In the genomic region with DNA sequence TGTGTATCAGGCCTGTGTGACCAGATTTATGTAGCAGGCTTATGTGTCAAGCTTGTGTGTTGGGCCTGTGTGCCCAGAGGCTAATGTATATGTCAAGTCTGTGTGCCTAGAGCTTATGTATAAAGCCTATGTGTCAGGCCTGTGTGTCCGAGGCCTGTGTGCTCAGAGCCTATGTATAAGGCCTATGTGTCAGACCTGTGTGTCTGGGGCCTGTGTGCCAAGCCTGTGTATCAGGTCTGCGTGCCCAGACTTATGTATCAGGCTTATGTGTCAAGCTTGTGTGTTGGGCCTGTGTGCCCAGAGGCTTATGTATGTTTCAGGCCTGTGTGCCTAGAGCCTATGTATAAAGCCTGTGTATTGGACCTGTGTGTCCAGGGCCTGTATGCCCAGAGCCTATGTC, we compare ENCODE assay signal across 19 cellular contexts.
A peak's percentile ranks its signal among the peaks of the same experiment; 100 is the strongest.
DNase-seq lines count a peak whose midpoint lies in the region; ATAC-seq and TF ChIP-seq lines count a peak whose summit lies in the region.
"Had no signal": no experiment of that assay in that cellular context is flagged by ENCODE, and none has a peak within 500 bp of the region (broad histone marks: within the 10 kb centered on the region; RNA-seq: fewer than 3 reads in every experiment).

No MANE protein-coding gene starts in this region.

- no peak for TF ChIP-seq CTCF in hepatocyte (IDR thresholded peaks at IDR 0.05; ENCODE audit: poor library complexity)

- no peak overlapping the region for H3K27ac Mint-ChIP-seq in stimulated activated naive CD8-positive, alpha-beta T cell treated with anti-CD3 and anti-CD28 coated beads, Interleukin-15, amount 100 ng/mL, for 72 hours
- no peak overlapping the region for H3K27ac Mint-ChIP-seq in stimulated activated effector memory CD8-positive, alpha-beta T cell treated with anti-CD3 and anti-CD28 coated beads, Interleukin-12 subunit alpha, Interleukin-12 subunit beta, amount 100 ng/mL, for 72 hours
- H3K27ac Mint-ChIP-seq: CD4-positive, alpha-beta memory T cell had no signal

- DNase-seq in stimulated activated naive CD8-positive, alpha-beta T cell treated with anti-CD3 and anti-CD28 coated beads, Interleukin-15, amount 100 ng/mL, for 72 hours, result no peak
- no peak for DNase-seq in stimulated activated naive CD8-positive, alpha-beta T cell treated with anti-CD3 and anti-CD28 coated beads, Interleukin-15, Interleukin-2, amounts not matched to agents 100 U/mL and 50 U/mL, for 24 hours
- DNase-seq in hepatocyte (ENCODE audit: low spot score) (no peak), T-helper 1 cell (no peak), activated T-cell treated with anti-CD3 and anti-CD28 coated beads for 4 hours (no peak), NCI-H524 treated with DMSO at 0.1 percent for 48 hours (lab: John Stamatoyannopoulos, UW) (no peak)
- DNase-seq in stimulated activated effector memory CD8-positive, alpha-beta T cell treated with anti-CD3 and anti-CD28 coated beads, Interleukin-12 subunit alpha, Interleukin-12 subunit beta, amount 100 ng/mL, for 72 hours (ENCODE audit: low spot score in 2 of 2), result no peak
- DNase-seq in activated naive CD4-positive, alpha-beta T cell treated with anti-CD3 and anti-CD28 coated beads, Interleukin-2, amount 50 U/mL, for 16 hours, result no peak
- DNase-seq: 8988T; CD4-positive, alpha-beta memory T cell; Karpas-422; MV-4-11; NCI-H1694; NCI-H2171; NCI-H524; NCI-H82; OCI-M1 had no signal

- H4K20me1 ChIP-seq in hepatocyte (ENCODE audit: insufficient read depth, poor library complexity, severe bottlenecking), result no peaks in the 10 kb centered on the region
- H4K20me1 ChIP-seq: BLaER1 treated with 17β-estradiol and CSF1 and Interleukin-3, amounts not matched to agents 10 nM and 100 nM had no signal

- no peak overlapping the region for H3K4me3 Mint-ChIP-seq in stimulated activated naive CD8-positive, alpha-beta T cell treated with anti-CD3 and anti-CD28 coated beads, Interleukin-15, amount 100 ng/mL, for 72 hours
- H3K4me3 Mint-ChIP-seq in stimulated activated effector memory CD8-positive, alpha-beta T cell treated with anti-CD3 and anti-CD28 coated beads, Interleukin-12 subunit alpha, Interleukin-12 subunit beta, amount 100 ng/mL, for 72 hours, result no peak overlapping the region
- H3K4me3 Mint-ChIP-seq: CD4-positive, alpha-beta memory T cell had no signal

- no peaks in the 10 kb centered on the region for H3K9me3 ChIP-seq in hepatocyte (ENCODE audit: low read depth)
- H3K9me3 ChIP-seq: SJSA1 had no signal

- WGBS in hepatocyte (ENCODE audit: low lambda C conversion rate, missing lambda C conversion rate), result 100% methylated on average over 2 of the region's 2 CpGs

- H3K4me2 ChIP-seq in hepatocyte, result no peak overlapping the region
- H3K4me2 ChIP-seq: BLaER1 treated with 17β-estradiol and CSF1 and Interleukin-3, amounts not matched to agents 10 nM and 100 nM had no signal

- no peaks in the 10 kb centered on the region for H3K36me3 Mint-ChIP-seq in stimulated activated effector memory CD8-positive, alpha-beta T cell treated with anti-CD3 and anti-CD28 coated beads, Interleukin-12 subunit alpha, Interleukin-12 subunit beta, amount 100 ng/mL, for 72 hours
- H3K36me3 Mint-ChIP-seq: CD4-positive, alpha-beta memory T cell had no signal

- H2AFZ ChIP-seq in hepatocyte, result no peak overlapping the region

- no peaks in the 10 kb centered on the region for H3K79me2 ChIP-seq in hepatocyte

- no peaks in the 10 kb centered on the region for H3K36me3 ChIP-seq in hepatocyte (replicated peaks; ENCODE audit: insufficient read depth, low read depth)
- H3K36me3 ChIP-seq: BLaER1 treated with 17β-estradiol and CSF1 and Interleukin-3, amounts not matched to agents 10 nM and 100 nM; SJSA1 had no signal

- ATAC-seq in stimulated activated naive CD8-positive, alpha-beta T cell treated with anti-CD3 and anti-CD28 coated beads, Interleukin-15, amount 100 ng/mL, for 72 hours, result peak; percentile 19
- no peak for ATAC-seq in stimulated activated naive CD8-positive, alpha-beta T cell treated with anti-CD3 and anti-CD28 coated beads, Interleukin-15, Interleukin-2, amounts not matched to agents 100 U/mL and 50 U/mL, for 24 hours
- peak; percentile 27 for ATAC-seq in stimulated activated effector memory CD8-positive, alpha-beta T cell treated with anti-CD3 and anti-CD28 coated beads, Interleukin-12 subunit alpha, Interleukin-12 subunit beta, amount 100 ng/mL, for 72 hours

- no peaks in the 10 kb centered on the region for H3K4me1 Mint-ChIP-seq in stimulated activated naive CD8-positive, alpha-beta T cell treated with anti-CD3 and anti-CD28 coated beads, Interleukin-15, amount 100 ng/mL, for 72 hours
- H3K4me1 Mint-ChIP-seq in stimulated activated effector memory CD8-positive, alpha-beta T cell treated with anti-CD3 and anti-CD28 coated beads, Interleukin-12 subunit alpha, Interleukin-12 subunit beta, amount 100 ng/mL, for 72 hours, result no peaks in the 10 kb centered on the region
- H3K4me1 Mint-ChIP-seq: CD4-positive, alpha-beta memory T cell had no signal

- peaks cover 0 to 7% of the 10 kb centered on the region in 2 donors for H3K9me3 Mint-ChIP-seq in stimulated activated naive CD8-positive, alpha-beta T cell treated with anti-CD3 and anti-CD28 coated beads, Interleukin-15, amount 100 ng/mL, for 72 hours
- H3K9me3 Mint-ChIP-seq in stimulated activated effector memory CD8-positive, alpha-beta T cell treated with anti-CD3 and anti-CD28 coated beads, Interleukin-12 subunit alpha, Interleukin-12 subunit beta, amount 100 ng/mL, for 72 hours, result peaks cover 3% of the 10 kb centered on the region

- peaks cover 14% of the 10 kb centered on the region for H3K4me1 ChIP-seq in hepatocyte (ENCODE audit: insufficient read depth)
- H3K4me1 ChIP-seq: SJSA1 had no signal

- no peaks in the 10 kb centered on the region for H3K27me3 Mint-ChIP-seq in stimulated activated naive CD8-positive, alpha-beta T cell treated with anti-CD3 and anti-CD28 coated beads, Interleukin-15, amount 100 ng/mL, for 72 hours
- H3K27me3 Mint-ChIP-seq: CD4-positive, alpha-beta memory T cell had no signal

- no peaks in the 10 kb centered on the region for H3K9me2 ChIP-seq in hepatocyte (replicated peaks; ENCODE audit: insufficient read depth)

- H3K4me3 ChIP-seq in hepatocyte, result no peak overlapping the region
- H3K4me3 ChIP-seq: BLaER1 treated with 17β-estradiol and CSF1 and Interleukin-3, amounts not matched to agents 10 nM and 100 nM; SJSA1 had no signal

- peak overlapping the region; percentile 68 for H3K27ac ChIP-seq in hepatocyte
- H3K27ac ChIP-seq: BLaER1 treated with 17β-estradiol and CSF1 and Interleukin-3, amounts not matched to agents 10 nM and 100 nM; SJSA1 had no signal

- H3K27me3 ChIP-seq in hepatocyte, result no peaks in the 10 kb centered on the region
- H3K27me3 ChIP-seq: BLaER1 treated with 17β-estradiol and CSF1 and Interleukin-3, amounts not matched to agents 10 nM and 100 nM; SJSA1 had no signal
